ENCODE assay signal across 1 cellular context in genomic region chr17:78127888-78128615, GRCh38.
TF ChIP-seq lines count a peak whose summit lies in the region.

No MANE protein-coding gene starts in this region.

TF ChIP-seq in HepG2, 621 proteins besides CTCF, POLR2A, EP300 and RAD21 (continues in another document):
- TF ChIP-seq RBFOX2 (IDR thresholded peaks at IDR 0.05; ENCODE audit: low read depth, low read length) = peak; percentile 70
- peak; percentile 8 for TF ChIP-seq PHF5A (CRISPR knock-in tag; IDR thresholded peaks at IDR 0.05; ENCODE audit: low read depth, unreplicated experiment)
- TF ChIP-seq ONECUT2 (CRISPR knock-in tag; IDR thresholded peaks at IDR 0.05) = no peak
- TF ChIP-seq ZNF800 (CRISPR knock-in tag; IDR thresholded peaks at IDR 0.05) = 0 out of 2 replicates have a peak, but pooled peaks have one; percentile 16
- peak; percentile 40 for TF ChIP-seq HNF4A (CRISPR knock-in tag; IDR thresholded peaks at IDR 0.05)
- TF ChIP-seq PAXIP1 (CRISPR knock-in tag; conservative IDR thresholded peaks at IDR 0.05) = peak; percentile 17; the same call in 1 of the 2 replicates
- TF ChIP-seq KMT2B (CRISPR knock-in tag; IDR thresholded peaks at IDR 0.05) = peak; percentile 6; the same call in 1 of the 2 replicates
- TF ChIP-seq ZNF775 (CRISPR knock-in tag; IDR thresholded peaks at IDR 0.05; ENCODE audit: borderline replicate concordance) = 0 out of 2 replicates have a peak, but pooled peaks have one; percentile 12
- peak; percentile 29 for TF ChIP-seq UBTF (CRISPR knock-in tag; IDR thresholded peaks at IDR 0.05)
- peak; percentile 24; the same call in 1 of the 2 replicates for TF ChIP-seq MEIS1 (CRISPR knock-in tag; IDR thresholded peaks at IDR 0.05; ENCODE audit: borderline replicate concordance)
- TF ChIP-seq KLF12 (CRISPR knock-in tag; IDR thresholded peaks at IDR 0.05; ENCODE audit: borderline replicate concordance) = 0 out of 2 replicates have a peak, but pooled peaks have one; percentile 34
- no peak for TF ChIP-seq ISX (CRISPR knock-in tag; conservative IDR thresholded peaks at IDR 0.05)
- no peak for TF ChIP-seq ZNF784 (CRISPR knock-in tag; IDR thresholded peaks at IDR 0.05; ENCODE audit: borderline replicate concordance)
- peak; percentile 79; the same call in 1 of the 2 replicates for TF ChIP-seq ZNF691 (CRISPR knock-in tag; IDR thresholded peaks at IDR 0.05; ENCODE audit: borderline replicate concordance, low read depth)
- peak; percentile 84; the same call in 1 of the 2 replicates for TF ChIP-seq ZNF773 (CRISPR knock-in tag; IDR thresholded peaks at IDR 0.05; ENCODE audit: borderline replicate concordance)
- TF ChIP-seq NFKB2 (CRISPR knock-in tag; IDR thresholded peaks at IDR 0.05; ENCODE audit: borderline replicate concordance) = no peak
- TF ChIP-seq DZIP1 (CRISPR knock-in tag; IDR thresholded peaks at IDR 0.05) = no peak
- no peak for TF ChIP-seq ATF4 (CRISPR knock-in tag; IDR thresholded peaks at IDR 0.05)
- TF ChIP-seq SALL2 (CRISPR knock-in tag; IDR thresholded peaks at IDR 0.05) = 0 out of 2 replicates have a peak, but pooled peaks have one; percentile 27
- no peak for TF ChIP-seq CSRNP2 (CRISPR knock-in tag; conservative IDR thresholded peaks at IDR 0.05; ENCODE audit: low read depth)
- TF ChIP-seq NR2F6 (IDR thresholded peaks at IDR 0.05) = no peak
- TF ChIP-seq NR2F6 (CRISPR knock-in tag; IDR thresholded peaks at IDR 0.05) = peak; percentile 16; the same call in 1 of the 2 replicates
- TF ChIP-seq ERF (CRISPR knock-in tag; IDR thresholded peaks at IDR 0.05) = no peak
- peak; percentile 81 for TF ChIP-seq ZBTB39 (CRISPR knock-in tag; IDR thresholded peaks at IDR 0.05)
- 0 out of 2 replicates have a peak, but pooled peaks have one; percentile 51 for TF ChIP-seq ATAD3A (CRISPR knock-in tag; IDR thresholded peaks at IDR 0.05)
- peak; percentile 12 for TF ChIP-seq SKI (IDR thresholded peaks at IDR 0.05; ENCODE audit: partially characterized antibody)
- TF ChIP-seq SNAI1 (CRISPR knock-in tag; IDR thresholded peaks at IDR 0.05; ENCODE audit: borderline replicate concordance) = peak; percentile 97
- peak; percentile 14; the same call in 1 of the 2 replicates for TF ChIP-seq POLR2G (IDR thresholded peaks at IDR 0.05; ENCODE audit: low read depth, low read length)
- TF ChIP-seq ZNF510 (CRISPR knock-in tag; IDR thresholded peaks at IDR 0.05; ENCODE audit: low read depth) = peak; percentile 70; the same call in 1 of the 2 replicates
- no peak for TF ChIP-seq MAZ (IDR thresholded peaks at IDR 0.05; ENCODE audit: borderline replicate concordance, low read depth, low read length)
- no peak for TF ChIP-seq MAZ (CRISPR knock-in tag; IDR thresholded peaks at IDR 0.05; ENCODE audit: low read depth)
- peak; percentile 47; the same call in 1 of the 2 replicates for TF ChIP-seq HDAC1 (CRISPR knock-in tag; IDR thresholded peaks at IDR 0.05)
- TF ChIP-seq MIER2 (CRISPR knock-in tag; IDR thresholded peaks at IDR 0.05) = no peak
- TF ChIP-seq HIC2 (CRISPR knock-in tag; IDR thresholded peaks at IDR 0.05; ENCODE audit: low read depth) = peak; percentile 67; the same call in 1 of the 2 replicates
- 0 out of 2 replicates have a peak, but pooled peaks have one; percentile 18 for TF ChIP-seq FOXC1 (CRISPR knock-in tag; IDR thresholded peaks at IDR 0.05; ENCODE audit: borderline replicate concordance)
- no peak for TF ChIP-seq PHB2 (IDR thresholded peaks at IDR 0.05; ENCODE audit: partially characterized antibody)
- no peak for TF ChIP-seq TSC22D2 (CRISPR knock-in tag; IDR thresholded peaks at IDR 0.05; ENCODE audit: borderline replicate concordance)
- TF ChIP-seq ZNF232 (CRISPR knock-in tag; IDR thresholded peaks at IDR 0.05; ENCODE audit: borderline replicate concordance) = no peak
- TF ChIP-seq ZNF331 (CRISPR knock-in tag; IDR thresholded peaks at IDR 0.05) = no peak
- TF ChIP-seq ZNF501 (CRISPR knock-in tag; IDR thresholded peaks at IDR 0.05) = 0 out of 2 replicates have a peak, but pooled peaks have one; percentile 1
